2 cellular contexts compared by ENCODE assay signal in the genomic region with DNA sequence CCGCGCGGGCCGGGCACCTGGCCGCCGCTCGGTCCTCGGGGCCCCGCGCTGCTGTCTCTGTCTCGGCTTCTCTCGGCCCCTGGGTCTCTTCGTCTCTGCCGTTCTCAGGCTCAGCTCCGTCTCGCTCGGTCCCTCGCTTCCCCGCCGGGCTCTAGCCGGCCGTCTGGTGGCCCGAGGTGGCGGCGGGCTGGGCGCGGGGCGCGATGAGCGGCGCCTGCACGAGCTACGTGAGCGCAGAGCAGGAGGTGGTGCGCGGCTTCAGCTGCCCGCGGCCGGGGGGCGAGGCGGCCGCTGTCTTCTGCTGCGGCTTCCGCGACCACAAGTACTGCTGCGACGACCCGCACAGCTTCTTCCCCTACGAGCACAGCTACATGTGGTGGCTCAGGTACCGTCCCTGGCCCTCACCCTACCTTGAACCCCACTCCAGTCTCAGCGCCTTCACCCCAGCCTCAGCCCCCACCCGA.
TF ChIP-seq lines count a peak whose summit lies in the region.

No MANE protein-coding gene starts in this region.

TF ChIP-seq in liver, 16 proteins besides CTCF, POLR2A, EP300 and RAD21:
- no peak for TF ChIP-seq SP1 (IDR thresholded peaks at IDR 0.05)
- TF ChIP-seq MAX (IDR thresholded peaks at IDR 0.05): no peak
- TF ChIP-seq FOXA2 (IDR thresholded peaks at IDR 0.05): no peak
- TF ChIP-seq, protein P1, sequence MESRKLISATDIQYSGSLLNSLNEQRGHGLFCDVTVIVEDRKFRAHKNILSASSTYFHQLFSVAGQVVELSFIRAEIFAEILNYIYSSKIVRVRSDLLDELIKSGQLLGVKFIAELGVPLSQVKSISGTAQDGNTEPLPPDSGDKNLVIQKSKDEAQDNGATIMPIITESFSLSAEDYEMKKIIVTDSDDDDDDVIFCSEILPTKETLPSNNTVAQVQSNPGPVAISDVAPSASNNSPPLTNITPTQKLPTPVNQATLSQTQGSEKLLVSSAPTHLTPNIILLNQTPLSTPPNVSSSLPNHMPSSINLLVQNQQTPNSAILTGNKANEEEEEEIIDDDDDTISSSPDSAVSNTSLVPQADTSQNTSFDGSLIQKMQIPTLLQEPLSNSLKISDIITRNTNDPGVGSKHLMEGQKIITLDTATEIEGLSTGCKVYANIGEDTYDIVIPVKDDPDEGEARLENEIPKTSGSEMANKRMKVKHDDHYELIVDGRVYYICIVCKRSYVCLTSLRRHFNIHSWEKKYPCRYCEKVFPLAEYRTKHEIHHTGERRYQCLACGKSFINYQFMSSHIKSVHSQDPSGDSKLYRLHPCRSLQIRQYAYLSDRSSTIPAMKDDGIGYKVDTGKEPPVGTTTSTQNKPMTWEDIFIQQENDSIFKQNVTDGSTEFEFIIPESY (IDR thresholded peaks at IDR 0.05): no peak
- TF ChIP-seq NR2F2 (IDR thresholded peaks at IDR 0.05): no peak
- TF ChIP-seq RXRA (IDR thresholded peaks at IDR 0.05): no peak
- no peak for TF ChIP-seq YY1 (IDR thresholded peaks at IDR 0.05)
- no peak for TF ChIP-seq ATF3 (IDR thresholded peaks at IDR 0.05)
- TF ChIP-seq HNF4A (conservative IDR thresholded peaks at IDR 0.05): no peak
- TF ChIP-seq FOXA1 (IDR thresholded peaks at IDR 0.05): no peak
- TF ChIP-seq EGR1 (IDR thresholded peaks at IDR 0.05; ENCODE audit: low read depth in 2 of 2): no peak
- no peak for TF ChIP-seq HNF4G (IDR thresholded peaks at IDR 0.05)
- no peak for TF ChIP-seq GABPA (IDR thresholded peaks at IDR 0.05 in 1 of 2, conservative IDR thresholded peaks at IDR 0.05 in 1 of 2)

TF ChIP-seq in HepG2, 621 proteins besides CTCF, POLR2A, EP300 and RAD21:
- TF ChIP-seq SCMH1 (CRISPR knock-in tag; IDR thresholded peaks at IDR 0.05; ENCODE audit: borderline replicate concordance): no peak
- no peak for TF ChIP-seq HOXA7 (CRISPR knock-in tag; IDR thresholded peaks at IDR 0.05)
- no peak for TF ChIP-seq KIAA2018 (CRISPR knock-in tag; IDR thresholded peaks at IDR 0.05; ENCODE audit: borderline replicate concordance)
- no peak for TF ChIP-seq ZNF180 (CRISPR knock-in tag; IDR thresholded peaks at IDR 0.05; ENCODE audit: borderline replicate concordance, low read depth)
- no peak for TF ChIP-seq ZNF546 (CRISPR knock-in tag; conservative IDR thresholded peaks at IDR 0.05)
- no peak for TF ChIP-seq POGZ (CRISPR knock-in tag; IDR thresholded peaks at IDR 0.05)
